In the genomic region with DNA sequence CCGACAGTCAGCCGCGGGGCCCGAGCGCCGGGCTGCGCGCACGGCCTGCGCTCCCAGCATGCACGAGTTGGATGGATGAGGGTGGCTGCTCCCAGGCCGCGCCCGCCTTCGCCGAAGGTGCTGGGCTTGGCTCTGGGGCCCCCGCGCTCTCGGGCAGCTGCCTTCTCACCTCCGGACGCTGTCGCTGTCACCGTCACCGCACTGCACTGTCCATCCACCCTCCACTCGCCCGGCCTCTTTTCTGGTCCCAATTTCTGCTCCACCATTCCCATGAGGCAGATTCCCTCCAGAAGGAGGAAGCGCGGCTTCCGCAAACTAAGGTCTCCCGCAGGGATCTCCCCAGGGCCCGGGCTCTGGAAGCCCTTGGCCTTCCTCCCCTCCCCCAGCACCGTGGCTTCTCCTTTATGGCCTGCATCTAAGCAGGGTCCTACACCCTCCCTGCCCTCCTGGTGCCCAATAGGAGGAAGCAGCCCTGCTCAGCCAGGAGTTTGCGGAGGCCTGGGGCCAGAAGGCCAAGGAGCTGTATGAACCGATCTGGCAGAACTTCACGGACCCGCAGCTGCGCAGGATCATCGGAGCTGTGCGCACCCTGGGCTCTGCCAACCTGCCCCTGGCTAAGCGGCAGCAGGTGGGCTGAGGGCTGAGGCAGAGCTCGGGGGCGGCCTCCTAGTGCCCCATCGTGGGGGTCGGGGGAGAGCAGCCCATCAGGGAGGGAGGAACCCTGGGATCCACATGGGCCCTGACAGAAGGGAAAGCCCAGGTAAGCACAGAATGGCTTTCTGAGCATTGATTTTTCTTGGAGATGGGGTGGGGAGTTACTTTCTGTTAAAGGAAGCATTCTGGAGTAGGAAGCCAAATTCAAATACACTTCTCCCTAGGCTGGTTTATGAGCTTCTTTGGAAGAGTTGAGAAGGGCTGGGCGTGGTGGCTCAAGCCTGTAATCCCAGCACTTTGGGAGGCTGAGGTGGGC, we compare ENCODE assay signal across 8 cellular contexts. TPM values are rescaled to one million over a fixed set of nuclear protein-coding genes. Genes with fewer than 3 reads are reported as not detected.
DNase-seq lines count a peak whose midpoint lies in the region; ATAC-seq lines count a peak whose summit lies in the region.

No MANE protein-coding gene starts in this region.

- peak overlapping the region; percentile 97 for H3K4me3 Mint-ChIP-seq in dendritic cell treated with granulocyte-macrophage colony-stimulating factor and Interleukin-4, amounts not matched to agents 40 ng/mL and 50 ng/mL, for 4 days
- H3K4me3 Mint-ChIP-seq in natural killer cell treated with Interleukin-12 subunit alpha and Interleukin-12 subunit beta and Interleukin-15 and Interleukin-18, amount 100 ng/mL, for 72 hours, result peak overlapping the region; percentile 72

- peaks cover 56% of the 10 kb centered on the region for H3K36me3 Mint-ChIP-seq in dendritic cell treated with granulocyte-macrophage colony-stimulating factor and Interleukin-4, amounts not matched to agents 40 ng/mL and 50 ng/mL, for 4 days (ENCODE audit: low read depth)
- no peaks in the 10 kb centered on the region for H3K36me3 Mint-ChIP-seq in natural killer cell treated with Interleukin-12 subunit alpha and Interleukin-12 subunit beta and Interleukin-15 and Interleukin-18, amount 100 ng/mL, for 72 hours

- no peaks in the 10 kb centered on the region for H3K9me3 Mint-ChIP-seq in dendritic cell treated with granulocyte-macrophage colony-stimulating factor and Interleukin-4, amounts not matched to agents 40 ng/mL and 50 ng/mL, for 4 days
- H3K9me3 Mint-ChIP-seq in natural killer cell treated with Interleukin-12 subunit alpha and Interleukin-12 subunit beta and Interleukin-15 and Interleukin-18, amount 100 ng/mL, for 72 hours, result no peaks in the 10 kb centered on the region

- H3K4me1 Mint-ChIP-seq in dendritic cell treated with granulocyte-macrophage colony-stimulating factor and Interleukin-4, amounts not matched to agents 40 ng/mL and 50 ng/mL, for 4 days (ENCODE audit: low read depth), result peaks cover 70% of the 10 kb centered on the region
- H3K4me1 Mint-ChIP-seq in natural killer cell treated with Interleukin-12 subunit alpha and Interleukin-12 subunit beta and Interleukin-15 and Interleukin-18, amount 100 ng/mL, for 72 hours (ENCODE audit: low read depth in 2 of 2), result peaks cover 0 to 7% of the 10 kb centered on the region in 2 donors

- H3K27me3 Mint-ChIP-seq in dendritic cell treated with granulocyte-macrophage colony-stimulating factor and Interleukin-4, amounts not matched to agents 40 ng/mL and 50 ng/mL, for 4 days, result peaks cover 28% of the 10 kb centered on the region
- peaks cover 13 to 17% of the 10 kb centered on the region in 2 donors for H3K27me3 Mint-ChIP-seq in natural killer cell treated with Interleukin-12 subunit alpha and Interleukin-12 subunit beta and Interleukin-15 and Interleukin-18, amount 100 ng/mL, for 72 hours

- peak overlapping the region; percentile 78 for H3K27ac Mint-ChIP-seq in dendritic cell treated with granulocyte-macrophage colony-stimulating factor and Interleukin-4, amounts not matched to agents 40 ng/mL and 50 ng/mL, for 4 days
- no peak overlapping the region for H3K27ac Mint-ChIP-seq in natural killer cell treated with Interleukin-12 subunit alpha and Interleukin-12 subunit beta and Interleukin-15 and Interleukin-18, amount 100 ng/mL, for 72 hours

- peak; percentile 38 to 61 for DNase-seq in NCI-H524 (lab: John Stamatoyannopoulos, UW)
- no peak for DNase-seq in NCI-H524 treated with DMSO at 0.1 percent for 48 hours (lab: John Stamatoyannopoulos, UW)
- peak; percentile 61 to 89 for DNase-seq in NCI-H526 (lab: John Stamatoyannopoulos, UW)
- DNase-seq in natural killer cell treated with Interleukin-12 subunit alpha and Interleukin-12 subunit beta and Interleukin-15 and Interleukin-18, amount 100 ng/mL, for 72 hours (ENCODE audit: low spot score), result no peak
- DNase-seq in stimulated activated CD4-positive, alpha-beta T cell treated with anti-CD3 and anti-CD28 coated beads, Interleukin-4, amount 100 ng/mL, for 24 hours, result no peak
- no peak for DNase-seq in activated gamma-delta T cell (lab: John Stamatoyannopoulos, UW)
- no peak for DNase-seq in stimulated activated CD4-positive, alpha-beta T cell treated with anti-CD3 and anti-CD28 coated beads, Interleukin-15, amount 100 ng/mL, for 24 hours

- intact Hi-C loops in dendritic cell treated with granulocyte-macrophage colony-stimulating factor and Interleukin-4, amounts not matched to agents 40 ng/mL and 50 ng/mL, for 4 days (cut with micrococcal nuclease), result loop anchor here (2.0 to 5.0 kb wide), 3 partner anchors 31 to 135 kb away; a partner anchor contains a TSS

- ATAC-seq in natural killer cell treated with Interleukin-12 subunit alpha and Interleukin-12 subunit beta and Interleukin-15 and Interleukin-18, amount 100 ng/mL, for 72 hours, result no peak

RNA-seq across cellular contexts. Expression of a gene that starts 0.9 kb away (rescaled TPM):
- total RNA-seq in natural killer cell treated with Interleukin-12 subunit alpha and Interleukin-12 subunit beta and Interleukin-15 and Interleukin-18, amount 100 ng/mL, for 72 hours, result not detected

RNA-seq across cellular contexts. Expression of a gene that starts 31.6 kb away (rescaled TPM):
- total RNA-seq in natural killer cell treated with Interleukin-12 subunit alpha and Interleukin-12 subunit beta and Interleukin-15 and Interleukin-18, amount 100 ng/mL, for 72 hours, result 1 to 10 TPM; 3.2 to 7.9 TPM

RNA-seq across cellular contexts. Expression of a gene that starts 45.4 kb away (rescaled TPM):
- not detected for total RNA-seq in natural killer cell treated with Interleukin-12 subunit alpha and Interleukin-12 subunit beta and Interleukin-15 and Interleukin-18, amount 100 ng/mL, for 72 hours

Comparison
In these comparisons a context has a peak if more than half of its experiments do, and no peak if none do; other contexts are left out.
1. DNase-seq: peak in NCI-H524 (2 of 2) and NCI-H526 (2 of 2); none in NCI-H524 treated with DMSO at 0.1 percent for 48 hours (single experiment), natural killer cell treated with Interleukin-12 subunit alpha and Interleukin-12 subunit beta and Interleukin-15 and Interleukin-18, amount 100 ng/mL, for 72 hours (single experiment), stimulated activated CD4-positive, alpha-beta T cell treated with anti-CD3 and anti-CD28 coated beads, Interleukin-4, amount 100 ng/mL, for 24 hours (single experiment), activated gamma-delta T cell (single experiment) and stimulated activated CD4-positive, alpha-beta T cell treated with anti-CD3 and anti-CD28 coated beads, Interleukin-15, amount 100 ng/mL, for 24 hours (single experiment).